8 cellular contexts compared by ENCODE assay signal in the genomic region with DNA sequence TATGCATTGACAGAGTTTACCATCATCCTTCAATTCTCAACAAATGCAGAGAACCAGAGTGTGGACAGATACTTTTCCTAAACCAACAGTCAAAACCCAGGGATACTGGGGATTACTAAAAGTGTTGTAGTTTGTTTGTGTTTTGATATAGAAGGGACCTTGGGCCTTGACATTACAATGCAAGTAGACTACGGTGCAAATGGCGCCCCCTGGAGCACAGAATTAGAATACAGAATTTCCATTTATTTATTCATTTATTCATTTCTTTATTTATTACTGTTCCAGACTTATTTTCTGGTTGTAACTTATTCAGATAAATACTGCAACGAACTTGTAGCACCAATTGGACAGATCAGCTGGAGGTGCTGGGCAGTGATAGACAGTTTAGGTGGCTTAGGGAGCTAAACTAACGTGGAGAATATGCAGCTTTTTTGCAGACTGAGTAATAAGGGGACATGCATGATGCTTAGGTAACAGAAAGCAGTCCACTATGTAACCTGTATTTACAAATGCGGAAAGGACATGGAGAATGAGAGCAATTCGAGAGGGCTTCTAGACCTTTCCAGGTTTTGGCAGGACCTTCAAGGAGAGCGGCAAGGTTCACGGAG. TPM values are rescaled to one million over a fixed set of nuclear protein-coding genes. Genes with fewer than 3 reads are reported as not detected.
DNase-seq lines count a peak whose midpoint lies in the region; ATAC-seq and TF ChIP-seq lines count a peak whose summit lies in the region.

No MANE protein-coding gene starts in this region.

- H3K27me3 ChIP-seq in RWPE2 (ENCODE audit: insufficient read depth, poor library complexity, severe bottlenecking), result no peaks in the 10 kb centered on the region

- TF ChIP-seq CTCF in RWPE2 (IDR thresholded peaks at IDR 0.05; ENCODE audit: poor library complexity, severe bottlenecking), result peak; percentile 78
- peak; percentile 62 for TF ChIP-seq CTCF in fibroblast of the aortic adventitia (IDR thresholded peaks at IDR 0.05; ENCODE audit: insufficient read depth, low read length)

- no peak for ATAC-seq in RWPE2 (ENCODE audit: low read depth)
- peak; percentile 65 for ATAC-seq in sciatic nerve
- ATAC-seq in GM18502 (IDR thresholded peaks at IDR 0.05; ENCODE audit: poor library complexity, unreplicated experiment), result no peak

- intact Hi-C loops in sciatic nerve (cut with DNase I), result loop anchor here (5.0 to 10.0 kb wide), 3 partner anchors 44 to 504 kb away; partner anchors contain the start of gene KIRREL1

- H3K4me1 ChIP-seq in RWPE2 (ENCODE audit: insufficient read depth, poor library complexity, severe bottlenecking), result peaks cover 24% of the 10 kb centered on the region

- DNase-seq in stimulated activated CD4-positive, alpha-beta T cell treated with anti-CD3 and anti-CD28 coated beads, Interleukin-15, amount 100 ng/mL, for 24 hours, result peak; percentile 31
- no peak for DNase-seq in stimulated activated CD4-positive, alpha-beta T cell treated with anti-CD3 and anti-CD28 coated beads, Interleukin-12 subunit alpha, Interleukin-12 subunit beta, amount 100 ng/mL, for 4 hours
- no peak for DNase-seq in RWPE2 (ENCODE audit: low spot score)
- peak; percentile 82 for DNase-seq in fibroblast of the aortic adventitia (ENCODE audit: low read depth)
- no peak for DNase-seq in sciatic nerve (ENCODE audit: low spot score)
- no peak for DNase-seq in KG1 (lab: John Stamatoyannopoulos, UW)
- no peak for DNase-seq in occipital lobe (lab: John Stamatoyannopoulos, UW)

- H3K27ac ChIP-seq in RWPE2 (ENCODE audit: poor library complexity, severe bottlenecking), result peak overlapping the region; percentile 88

- H3K4me3 ChIP-seq in RWPE2 (ENCODE audit: severe bottlenecking) (no peak overlapping the region), fibroblast of the aortic adventitia (ENCODE audit: low read depth, low read length) (no peak overlapping the region)

- H3K9me3 ChIP-seq in RWPE2 (ENCODE audit: severe bottlenecking), result no peaks in the 10 kb centered on the region

- peaks cover 23% of the 10 kb centered on the region for H3K36me3 ChIP-seq in RWPE2 (ENCODE audit: low read depth)

RNA-seq across cellular contexts. Expression of gene KIRREL1, which starts 42.6 kb away (rescaled TPM):
- total RNA-seq in fibroblast of the aortic adventitia (ENCODE audit: low replicate concordance) (96.8 and 96.9 TPM in 2 replicates), sciatic nerve (67.8 TPM), occipital lobe (20.6 TPM)

Comparison
In these comparisons a context has a peak if more than half of its experiments do, and no peak if none do; other contexts are left out.
1. DNase-seq: peak in stimulated activated CD4-positive, alpha-beta T cell treated with anti-CD3 and anti-CD28 coated beads, Interleukin-15, amount 100 ng/mL, for 24 hours (single experiment) and fibroblast of the aortic adventitia (single experiment); none in stimulated activated CD4-positive, alpha-beta T cell treated with anti-CD3 and anti-CD28 coated beads, Interleukin-12 subunit alpha, Interleukin-12 subunit beta, amount 100 ng/mL, for 4 hours (single experiment), RWPE2 (single experiment), sciatic nerve (single experiment), KG1 (single experiment) and occipital lobe (single experiment).